Comparison of ENCODE assay signal across 18 cellular contexts in the genomic region with DNA sequence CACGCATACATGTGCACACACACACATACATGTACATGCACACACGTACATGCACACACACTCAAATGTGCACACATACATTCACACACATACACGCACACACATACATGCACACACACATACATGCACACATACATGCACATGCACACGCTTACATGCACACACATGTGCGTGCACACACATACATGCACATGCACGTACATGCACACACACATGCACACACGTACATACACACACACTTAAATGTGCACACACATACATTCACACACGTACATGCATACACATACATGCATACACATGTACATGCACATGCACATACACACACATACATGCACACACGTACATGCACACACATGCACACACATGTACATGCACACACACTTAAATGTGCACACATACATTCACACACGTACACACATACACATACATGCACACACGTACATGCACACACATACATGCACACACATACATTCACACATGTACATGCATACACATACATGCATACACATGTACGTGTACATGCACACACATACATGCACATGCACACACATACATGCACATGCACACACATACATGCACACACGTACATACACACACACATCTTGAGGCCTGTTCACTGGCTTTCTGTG.
"Had no signal": no experiment of that assay in that cellular context is flagged by ENCODE, and none has a peak within 500 bp of the region (broad histone marks: within the 10 kb centered on the region; RNA-seq: fewer than 3 reads in every experiment).

No MANE protein-coding gene starts in this region.

- H3K36me3 ChIP-seq: colonic mucosa, esophagus squamous epithelium, suprapubic skin, thyroid gland, upper lobe of left lung, vagina had no signal

- DNase-seq: colonic mucosa; dermis blood vessel endothelial cell; esophagus squamous epithelium; foreskin keratinocyte; left colon; left ventricle myocardium superior; mesenchymal stem cell; midbrain; naive B cell; right cardiac atrium; stimulated activated CD4-positive, alpha-beta T cell treated with anti-CD3 and anti-CD28 coated beads, Interleukin-2, amount 100 ng/mL, for 48 hours; stimulated activated naive CD8-positive, alpha-beta T cell treated with anti-CD3 and anti-CD28 coated beads, Interleukin-15, Interleukin-2, amounts not matched to agents 100 U/mL and 50 U/mL, for 24 hours; thyroid gland; upper lobe of left lung had no signal

- H3K4me1 ChIP-seq: colonic mucosa, foreskin keratinocyte, suprapubic skin, thyroid gland, upper lobe of left lung, vagina had no signal

- H3K36me3 Mint-ChIP-seq: naive B cell had no signal

- H3K9me3 ChIP-seq: colonic mucosa, esophagus squamous epithelium, suprapubic skin, thyroid gland, upper lobe of left lung, vagina had no signal

- H3K4me2 ChIP-seq: smooth muscle cell had no signal

- H3K27me3 ChIP-seq: colonic mucosa, esophagus squamous epithelium, foreskin keratinocyte, suprapubic skin, thyroid gland, upper lobe of left lung, vagina had no signal

- H3K4me3 ChIP-seq: colonic mucosa, esophagus squamous epithelium, lung, smooth muscle cell, suprapubic skin, thyroid gland, upper lobe of left lung, vagina had no signal

- ATAC-seq: foreskin keratinocyte; left colon; left ventricle myocardium superior; right cardiac atrium; stimulated activated naive CD8-positive, alpha-beta T cell treated with anti-CD3 and anti-CD28 coated beads, Interleukin-15, Interleukin-2, amounts not matched to agents 100 U/mL and 50 U/mL, for 24 hours had no signal

- H3K27ac ChIP-seq: colonic mucosa, esophagus squamous epithelium, foreskin keratinocyte, suprapubic skin, thyroid gland, upper lobe of left lung, vagina had no signal

- H3K4me1 Mint-ChIP-seq: naive B cell had no signal

- H3K4me3 Mint-ChIP-seq: naive B cell had no signal
